In genomic region chr1:84116558-84116957, GRCh38 we compare ENCODE assay signal across 20 cellular contexts.
"Had no signal": no experiment of that assay in that cellular context is flagged by ENCODE, and none has a peak within 500 bp of the region (broad histone marks: within the 10 kb centered on the region; RNA-seq: fewer than 3 reads in every experiment).

No MANE protein-coding gene starts in this region.

- DNase-seq: dermis blood vessel endothelial cell; erythroblast; foreskin keratinocyte; head of caudate nucleus; hippocampal formation; left colon; left ventricle myocardium superior; mesenchymal stem cell; midbrain; nucleus accumbens; ovary; right cardiac atrium; small intestine; stimulated activated CD4-positive, alpha-beta T cell treated with anti-CD3 and anti-CD28 coated beads, Interleukin-12 subunit alpha, Interleukin-12 subunit beta, amount 100 ng/mL, for 4 hours; stimulated activated naive CD4-positive, alpha-beta T cell; stomach; substantia nigra; trophoblast cell had no signal

- FAIRE-seq: endothelial cell of umbilical vein, small intestine had no signal

- ATAC-seq: foreskin keratinocyte; left colon; left ventricle myocardium superior; natural killer cell treated with Interleukin-12 subunit alpha and Interleukin-12 subunit beta and Interleukin-15 and Interleukin-18, amount 100 ng/mL, for 72 hours; right cardiac atrium had no signal
